In the genomic region with DNA sequence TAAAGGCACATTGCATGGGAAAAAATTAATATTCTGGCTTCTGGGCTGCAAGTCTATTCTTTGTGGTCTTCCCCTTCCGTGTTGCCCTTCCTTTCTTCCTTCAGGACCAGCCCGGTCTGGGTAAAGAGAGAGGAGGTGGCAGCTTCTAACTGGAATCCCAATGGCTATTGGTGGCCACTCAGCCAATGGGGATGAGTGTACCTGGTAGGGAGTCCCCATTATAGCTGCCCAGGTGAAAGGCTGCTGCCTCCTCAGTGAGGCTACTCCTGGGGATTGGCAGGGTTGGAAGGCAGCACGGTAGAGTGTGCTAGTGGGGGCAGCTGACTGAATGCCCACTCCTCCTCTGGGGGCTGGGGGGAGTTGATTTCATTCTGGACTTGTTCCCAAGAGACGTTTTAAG, we compare ENCODE assay signal across 23 cellular contexts.
A peak's percentile ranks its signal among the peaks of the same experiment; 100 is the strongest.
DNase-seq lines count a peak whose midpoint lies in the region; ATAC-seq and TF ChIP-seq lines count a peak whose summit lies in the region.
"Had no signal": no experiment of that assay in that cellular context is flagged by ENCODE, and none has a peak within 500 bp of the region (broad histone marks: within the 10 kb centered on the region; RNA-seq: fewer than 3 reads in every experiment).

No MANE protein-coding gene starts in this region.

- intact Hi-C loops in IMR-90 (cut with micrococcal nuclease), result no loop called here

- H4K91ac ChIP-seq in IMR-90 (ENCODE audit: insufficient read depth, low read depth, low read length), result no peak overlapping the region

- no peak overlapping the region for H3K4ac ChIP-seq in IMR-90 (ENCODE audit: low read depth, low read length)

- in situ Hi-C loops in IMR-90 (cut with MboI; ENCODE audit: low sequenced_read_pairs), result no loop called here

- H4K20me1 ChIP-seq in BLaER1 treated with 17β-estradiol and CSF1 and Interleukin-3, amounts not matched to agents 10 nM and 100 nM, result peaks cover 0 to 54% (median 0%) of the 10 kb centered on the region in 11 experiments; a peak in 7 of 22 replicates
- H4K20me1 ChIP-seq in IMR-90 (ENCODE audit: insufficient read depth, low read length), result no peaks in the 10 kb centered on the region

- ATAC-seq in IMR-90 (ENCODE audit: low read depth) (no peak), HG03469 (IDR thresholded peaks at IDR 0.05; ENCODE audit: unreplicated experiment) (no peak), GM18873 (IDR thresholded peaks at IDR 0.05; ENCODE audit: low FRiP score, unreplicated experiment) (no peak)
- ATAC-seq: body of pancreas, heart right ventricle, mucosa of descending colon, psoas muscle had no signal

- peak overlapping the region; percentile 48 for H3K27ac Mint-ChIP-seq in glutamatergic neuron (ENCODE audit: unreplicated experiment)
- H3K27ac Mint-ChIP-seq: CD4-positive, alpha-beta T cell; T-helper 1 cell treated with Interleukin-12 subunit alpha and Interleukin-12 subunit beta and Interleukin-4 antibody, amounts not matched to agents 30 μg/mL and 1 μg/mL, for 36 hours had no signal

- H3K9me1 ChIP-seq in IMR-90 (ENCODE audit: insufficient read depth, low read length), result peaks cover 5% of the 10 kb centered on the region; the same call in 1 of the 2 replicates

- CTCF ChIA-PET in IMR-90 (lab: Yijun Ruan, JAX), result interaction anchor here (1.9 kb wide), 1 partner anchor 14 kb away, joined by 5 read pairs; no protein-coding TSS in a partner anchor

- H3K27me3 Mint-ChIP-seq in glutamatergic neuron (ENCODE audit: unreplicated experiment), result peaks cover 6% of the 10 kb centered on the region
- H3K27me3 Mint-ChIP-seq: CD4-positive, alpha-beta T cell had no signal

- H2BK5ac ChIP-seq in IMR-90 (ENCODE audit: low read depth, low read length, poor library complexity, severe bottlenecking), result no peak overlapping the region

- H3K27me3 ChIP-seq in BLaER1 treated with 17β-estradiol and CSF1 and Interleukin-3, amounts not matched to agents 10 nM and 100 nM, result no peaks in the 10 kb centered on the region
- no peaks in the 10 kb centered on the region for H3K27me3 ChIP-seq in IMR-90 (ENCODE audit: control insufficient read depth, insufficient read depth, low read length)
- H3K27me3 ChIP-seq: body of pancreas, heart right ventricle, tibial nerve had no signal

- no peaks in the 10 kb centered on the region for H3K79me1 ChIP-seq in IMR-90 (ENCODE audit: low read depth in 1 of 2, low read length in 2 of 2)

- no TSS peak for BruUV-seq in IMR-90 (replicated peaks; lab: Mats Ljungman, UMichigan)

- no peak overlapping the region for H2BK120ac ChIP-seq in IMR-90 (ENCODE audit: low read depth, low read length)

- peaks cover 47% of the 10 kb centered on the region for H3K4me1 Mint-ChIP-seq in glutamatergic neuron (ENCODE audit: low read depth, unreplicated experiment)

- peak overlapping the region; percentile 37 for H2AFZ ChIP-seq in IMR-90 (replicated peaks; ENCODE audit: low read length, poor library complexity)

- TF ChIP-seq POLR2A in IMR-90 (IDR thresholded peaks at IDR 0.05; ENCODE audit: low read depth, low read length), result no peak

- POLR2A ChIA-PET in IMR-90 (lab: Charles Lee; ENCODE audit: unreplicated experiment), result no interaction called here

- no peaks in the 10 kb centered on the region for H3K9me3 ChIP-seq in BLaER1 treated with 17β-estradiol and CSF1 and Interleukin-3, amounts not matched to agents 10 nM and 100 nM (replicated peaks in 1 of 11)
- no peaks in the 10 kb centered on the region for H3K9me3 ChIP-seq in IMR-90 (ENCODE audit: control insufficient read depth, insufficient read depth, low read length)
- H3K9me3 ChIP-seq: body of pancreas, heart right ventricle, mucosa of descending colon, psoas muscle, tibial nerve had no signal

- H2AK5ac ChIP-seq in IMR-90 (ENCODE audit: low read depth, low read length), result no peak overlapping the region

- H2BK15ac ChIP-seq in IMR-90 (ENCODE audit: low read depth, low read length), result no peak overlapping the region

- H3K56ac ChIP-seq in IMR-90 (ENCODE audit: extremely low read depth, insufficient read depth, low read length), result no peak overlapping the region

- no peak overlapping the region for H2BK20ac ChIP-seq in IMR-90 (ENCODE audit: low read depth, low read length)

- WGBS in IMR-90 (ENCODE audit: extremely low coverage in 2 of 2, insufficient read length in 1 of 2), 2 experiments, result no CpG with 5 or more reads among the region's 4 CpGs

- dilution Hi-C loops in IMR-90 (cut with HindIII; ENCODE audit: low sequenced_read_pairs, unreplicated experiment), result no loop called here

- H4K8ac ChIP-seq in IMR-90 (ENCODE audit: low read depth in 2 of 2, low read length in 2 of 2), result no peak overlapping the region

- no peak overlapping the region for H3K14ac ChIP-seq in IMR-90 (replicated peaks; ENCODE audit: low read depth, low read length)

- peaks cover 5% of the 10 kb centered on the region for H3K9me3 Mint-ChIP-seq in glutamatergic neuron (ENCODE audit: unreplicated experiment)
- H3K9me3 Mint-ChIP-seq: CD4-positive, alpha-beta T cell; T-helper 1 cell treated with Interleukin-12 subunit alpha and Interleukin-12 subunit beta and Interleukin-4 antibody, amounts not matched to agents 30 μg/mL and 1 μg/mL, for 36 hours had no signal

- H3K36me3 Mint-ChIP-seq in glutamatergic neuron (ENCODE audit: unreplicated experiment), result no peaks in the 10 kb centered on the region

- no peak overlapping the region for H3K4me3 Mint-ChIP-seq in glutamatergic neuron (ENCODE audit: unreplicated experiment)
- H3K4me3 Mint-ChIP-seq: CD4-positive, alpha-beta T cell; T-helper 1 cell treated with Interleukin-12 subunit alpha and Interleukin-12 subunit beta and Interleukin-4 antibody, amounts not matched to agents 30 μg/mL and 1 μg/mL, for 36 hours had no signal

- H3K4me1 ChIP-seq in BLaER1 treated with 17β-estradiol and CSF1 and Interleukin-3, amounts not matched to agents 10 nM and 100 nM, result peaks cover 12 to 74% (median 69%) of the 10 kb centered on the region in 10 experiments
- H3K4me1 ChIP-seq in IMR-90 (ENCODE audit: control insufficient read depth, insufficient read depth, low read length), result peaks cover 3% of the 10 kb centered on the region; the same call in 1 of the 2 replicates
- H3K4me1 ChIP-seq: body of pancreas had no signal

- no peak for DNase-seq in IMR-90
- peak; percentile 85 for DNase-seq in NCI-H748 (lab: John Stamatoyannopoulos, UW; ENCODE audit: unreplicated experiment)
- DNase-seq in glutamatergic neuron, result no peak
- no peak for DNase-seq in kidney tubule cell (ENCODE audit: low spot score)
- DNase-seq in SIG-M5 (lab: John Stamatoyannopoulos, UW), result no peak
- DNase-seq: activated CD4-positive, alpha-beta T cell treated with anti-CD3 and anti-CD28 coated beads, Interleukin-2, amount 50 U/mL, for 1 hour; activated CD8-positive, alpha-beta memory T cell treated with anti-CD3 and anti-CD28 coated beads, Interleukin-2, amount 50 U/mL, for 48 hours; activated effector memory CD4-positive, alpha-beta T cell treated with Interleukin-2 at 50 U/mL for 16 hours; body of pancreas; CD4-positive, alpha-beta T cell; heart right ventricle; mucosa of descending colon; NCI-H1436 treated with DMSO at 0.1 percent for 48 hours; NCI-H524 treated with DMSO at 0.1 percent for 48 hours; psoas muscle; stimulated activated CD4-positive, alpha-beta T cell treated with anti-CD3 and anti-CD28 coated beads, Interleukin-1b, Interleukin-23, amount 100 ng/mL, for 48 hours; stimulated activated naive CD4-positive, alpha-beta T cell had no signal

- peaks cover 11 to 76% (median 50%) of the 10 kb centered on the region in 11 experiments; a peak in 21 of 22 replicates for H3K36me3 ChIP-seq in BLaER1 treated with 17β-estradiol and CSF1 and Interleukin-3, amounts not matched to agents 10 nM and 100 nM
- H3K36me3 ChIP-seq in IMR-90 (ENCODE audit: control insufficient read depth, insufficient read depth, low read length), result peaks cover 6% of the 10 kb centered on the region; the same call in 1 of the 2 replicates

- H3K18ac ChIP-seq in IMR-90 (ENCODE audit: low read depth, low read length), result no peak overlapping the region

- H3K4me3 ChIP-seq in BLaER1 treated with 17β-estradiol and CSF1 and Interleukin-3, amounts not matched to agents 10 nM and 100 nM, result no peak overlapping the region
- H3K4me3 ChIP-seq in IMR-90 (ENCODE audit: insufficient read depth, low read depth, low read length), result no peak overlapping the region
- H3K4me3 ChIP-seq: body of pancreas, coronary artery, heart right ventricle, mucosa of descending colon, psoas muscle, tibial nerve had no signal

- peak overlapping the region in 3 of 11 experiments; percentile 33 to 40 (median 37); a peak in 3 of 22 replicates for H3K27ac ChIP-seq in BLaER1 treated with 17β-estradiol and CSF1 and Interleukin-3, amounts not matched to agents 10 nM and 100 nM
- no peak overlapping the region for H3K27ac ChIP-seq in IMR-90 (ENCODE audit: insufficient read depth, low read length)
- H3K27ac ChIP-seq: body of pancreas, coronary artery, heart right ventricle, psoas muscle, tibial nerve had no signal

- H3K23ac ChIP-seq in IMR-90 (ENCODE audit: low read depth, low read length), result no peak overlapping the region

- no peak overlapping the region for H2AK9ac ChIP-seq in IMR-90 (replicated peaks; ENCODE audit: low read depth, low read length, poor library complexity)

- TF ChIP-seq CTCF in IMR-90 (conservative IDR thresholded peaks at IDR 0.05; ENCODE audit: low read depth, low read length) (no peak), glutamatergic neuron (IDR thresholded peaks at IDR 0.05; ENCODE audit: partially characterized antibody, unreplicated experiment) (no peak)

- H3K4me2 ChIP-seq in BLaER1 treated with 17β-estradiol and CSF1 and Interleukin-3, amounts not matched to agents 10 nM and 100 nM, result peak overlapping the region in 10 of 11 experiments; percentile 8 to 71 (median 50); a peak in 18 of 22 replicates
- no peak overlapping the region for H3K4me2 ChIP-seq in IMR-90 (ENCODE audit: low read depth, low read length)

- no peak overlapping the region for H3K9ac ChIP-seq in BLaER1 treated with 17β-estradiol and CSF1 and Interleukin-3, amounts not matched to agents 10 nM and 100 nM
- H3K9ac ChIP-seq in IMR-90 (ENCODE audit: low read depth, low read length), result no peak overlapping the region

- TF ChIP-seq RAD21 in IMR-90 (IDR thresholded peaks at IDR 0.05; ENCODE audit: low read length), result no peak

- no peak overlapping the region for H4K5ac ChIP-seq in IMR-90 (ENCODE audit: low read depth, low read length)

TF ChIP-seq in IMR-90, 13 proteins besides CTCF, POLR2A, EP300 and RAD21:
- no peak for TF ChIP-seq SMC3 (IDR thresholded peaks at IDR 0.05; ENCODE audit: low read depth, low read length)
- TF ChIP-seq CHD1 (IDR thresholded peaks at IDR 0.05; ENCODE audit: low read depth, low read length), result no peak
- TF ChIP-seq BHLHE40 (IDR thresholded peaks at IDR 0.05; ENCODE audit: low read depth, low read length), result no peak
- no peak for TF ChIP-seq NFE2L2 (IDR thresholded peaks at IDR 0.05; ENCODE audit: low read depth, low read length)
- TF ChIP-seq CEBPB (IDR thresholded peaks at IDR 0.05; ENCODE audit: low read depth, low read length), result no peak
- no peak for TF ChIP-seq MAZ (IDR thresholded peaks at IDR 0.05; ENCODE audit: borderline replicate concordance, low read depth, low read length)
- no peak for TF ChIP-seq MAFK (IDR thresholded peaks at IDR 0.05; ENCODE audit: low read depth, low read length)
- no peak for TF ChIP-seq MXI1 (IDR thresholded peaks at IDR 0.05; ENCODE audit: borderline replicate concordance, low read depth, low read length)
- TF ChIP-seq FOS (IDR thresholded peaks at IDR 0.05; ENCODE audit: low read depth, low read length), result no peak
